In genomic region chr21:38310619-38311018, GRCh38 we compare ENCODE assay signal across 12 cellular contexts. TPM values are rescaled to one million over a fixed set of nuclear protein-coding genes. Genes with fewer than 3 reads are reported as not detected.
DNase-seq lines count a peak whose midpoint lies in the region; ATAC-seq and TF ChIP-seq lines count a peak whose summit lies in the region.
"Had no signal": no experiment of that assay in that cellular context is flagged by ENCODE, and none has a peak within 500 bp of the region (broad histone marks: within the 10 kb centered on the region; RNA-seq: fewer than 3 reads in every experiment).

No MANE protein-coding gene starts in this region.

- H3K36me3 ChIP-seq in CD8-positive, alpha-beta T cell (ENCODE audit: insufficient read depth, low read length): no peaks in the 10 kb centered on the region
- H3K36me3 ChIP-seq in mesenchymal stem cell (ENCODE audit: control insufficient read depth in 1 of 2, insufficient read depth in 2 of 2, low read depth in 1 of 2, low read length in 2 of 2): no peaks in the 10 kb centered on the region
- H3K36me3 ChIP-seq in Peyer's patch: no peaks in the 10 kb centered on the region
- no peaks in the 10 kb centered on the region for H3K36me3 ChIP-seq in tibial artery
- H3K36me3 ChIP-seq: esophagus squamous epithelium had no signal

- peaks cover 9% of the 10 kb centered on the region for H3K4me1 Mint-ChIP-seq in CD8-positive, alpha-beta T cell (ENCODE audit: low read depth)
- peaks cover 17% of the 10 kb centered on the region for H3K4me1 Mint-ChIP-seq in CD4-positive, alpha-beta T cell (ENCODE audit: low read depth)

- H3K4me2 ChIP-seq in mesenchymal stem cell (ENCODE audit: low read length, poor library complexity, severe bottlenecking): no peak overlapping the region

- no peaks in the 10 kb centered on the region for H3K79me1 ChIP-seq in mesenchymal stem cell (replicated peaks; ENCODE audit: low read length, poor library complexity, severe bottlenecking)

- no peaks in the 10 kb centered on the region for H3K9me3 ChIP-seq in CD8-positive, alpha-beta T cell (ENCODE audit: low read length)
- no peaks in the 10 kb centered on the region for H3K9me3 ChIP-seq in mesenchymal stem cell (ENCODE audit: control insufficient read depth, low read length)
- H3K9me3 ChIP-seq in Peyer's patch: peaks cover 0 to 3% (median 0%) of the 10 kb centered on the region in 4 donors
- H3K9me3 ChIP-seq in CD4-positive, alpha-beta T cell (ENCODE audit: control insufficient read depth, low read length): no peaks in the 10 kb centered on the region
- no peaks in the 10 kb centered on the region for H3K9me3 ChIP-seq in tibial artery
- H3K9me3 ChIP-seq: esophagus squamous epithelium had no signal

- no peak overlapping the region for H4K91ac ChIP-seq in mesenchymal stem cell (ENCODE audit: low read length)

- H3K4me1 ChIP-seq in CD8-positive, alpha-beta T cell (ENCODE audit: insufficient read depth, low read length): no peaks in the 10 kb centered on the region
- peaks cover 22% of the 10 kb centered on the region for H3K4me1 ChIP-seq in mesenchymal stem cell (ENCODE audit: control insufficient read depth, insufficient read depth, low read depth, low read length)
- no peaks in the 10 kb centered on the region for H3K4me1 ChIP-seq in Peyer's patch
- peaks cover 0 to 27% (median 3%) of the 10 kb centered on the region in 4 donors for H3K4me1 ChIP-seq in tibial artery

- H3K4ac ChIP-seq in mesenchymal stem cell (ENCODE audit: low read depth in 1 of 2, low read length in 2 of 2): no peak overlapping the region

- H3K27ac Mint-ChIP-seq in CD8-positive, alpha-beta T cell: peak overlapping the region; percentile 1
- H3K27ac Mint-ChIP-seq in CD4-positive, alpha-beta T cell: no peak overlapping the region

- POLR2A ChIA-PET in CD8-positive, alpha-beta T cell (lab: Charles Lee): no interaction called here
- POLR2A ChIA-PET in CD4-positive, alpha-beta T cell (lab: Charles Lee): no interaction called here

- H3K4me3 ChIP-seq in CD8-positive, alpha-beta T cell (ENCODE audit: low read depth, low read length): no peak overlapping the region
- H3K4me3 ChIP-seq in astrocyte of the spinal cord (ENCODE audit: low read depth, low read length): no peak overlapping the region
- no peak overlapping the region for H3K4me3 ChIP-seq in mesenchymal stem cell (ENCODE audit: insufficient read depth in 1 of 2, low read depth in 1 of 2, low read length in 2 of 2)
- H3K4me3 ChIP-seq in Peyer's patch: no peak overlapping the region
- H3K4me3 ChIP-seq in tibial artery: no peak overlapping the region
- H3K4me3 ChIP-seq: esophagus squamous epithelium had no signal

- no peaks in the 10 kb centered on the region for H3K27me3 ChIP-seq in CD8-positive, alpha-beta T cell (ENCODE audit: insufficient read depth, low read length)
- no peaks in the 10 kb centered on the region for H3K27me3 ChIP-seq in mesenchymal stem cell (ENCODE audit: control insufficient read depth in 1 of 2, insufficient read depth in 1 of 2, low read length in 2 of 2)
- H3K27me3 ChIP-seq in Peyer's patch: no peaks in the 10 kb centered on the region
- H3K27me3 ChIP-seq in CD4-positive, alpha-beta T cell (ENCODE audit: control insufficient read depth, insufficient read depth, low read length): no peaks in the 10 kb centered on the region
- H3K27me3 ChIP-seq in tibial artery: no peaks in the 10 kb centered on the region

- TF ChIP-seq CTCF in CD8-positive, alpha-beta T cell (IDR thresholded peaks at IDR 0.05): no peak
- TF ChIP-seq CTCF in astrocyte of the spinal cord (IDR thresholded peaks at IDR 0.05; ENCODE audit: low read depth, low read length): no peak
- TF ChIP-seq CTCF in Peyer's patch (IDR thresholded peaks at IDR 0.05): no peak
- TF ChIP-seq CTCF in CD4-positive, alpha-beta T cell (IDR thresholded peaks at IDR 0.05): no peak
- no peak for TF ChIP-seq CTCF in tibial artery (IDR thresholded peaks at IDR 0.05)

- no peak overlapping the region for H4K8ac ChIP-seq in mesenchymal stem cell (ENCODE audit: low read length)

- WGBS in mesenchymal stem cell: 82% methylated on average over 3 of the region's 3 CpGs

- H3K9ac ChIP-seq in mesenchymal stem cell (ENCODE audit: low read length): peak overlapping the region; percentile 26

- H3K4me3 Mint-ChIP-seq in CD8-positive, alpha-beta T cell: no peak overlapping the region
- H3K4me3 Mint-ChIP-seq in CD4-positive, alpha-beta T cell: no peak overlapping the region
- H3K4me3 Mint-ChIP-seq: activated T-cell treated with anti-CD3 and anti-CD28 coated beads, Interleukin-2, amount 50 U/mL, for 4 hours had no signal

- CTCF ChIA-PET in CD8-positive, alpha-beta T cell (lab: Charles Lee): interaction anchor here (1.4 to 1.5 kb wide), 2 partner anchors 12 to 46 kb away, joined by 3 read pairs; no protein-coding TSS in a partner anchor
- CTCF ChIA-PET in CD4-positive, alpha-beta T cell (lab: Charles Lee): no interaction called here

- peak overlapping the region; percentile 70 for H2AK5ac ChIP-seq in mesenchymal stem cell (ENCODE audit: low read length, severe bottlenecking)

- TF ChIP-seq POLR2A in Peyer's patch (IDR thresholded peaks at IDR 0.05): no peak

- no peak overlapping the region for H2BK15ac ChIP-seq in mesenchymal stem cell (ENCODE audit: low read depth, poor library complexity, severe bottlenecking)

- H3K27ac ChIP-seq in CD8-positive, alpha-beta T cell (ENCODE audit: low read depth, low read length): no peak overlapping the region
- H3K27ac ChIP-seq in mesenchymal stem cell (ENCODE audit: low read length, poor library complexity, severe bottlenecking) (peak overlapping the region; percentile 100), Peyer's patch (no peak overlapping the region), tibial artery (no peak overlapping the region)
- H3K27ac ChIP-seq in CD4-positive, alpha-beta T cell (ENCODE audit: low read depth, low read length): no peak overlapping the region
- H3K27ac ChIP-seq: VCaP had no signal

- H3K9me3 Mint-ChIP-seq in CD8-positive, alpha-beta T cell: no peaks in the 10 kb centered on the region
- no peaks in the 10 kb centered on the region for H3K9me3 Mint-ChIP-seq in CD4-positive, alpha-beta T cell
- H3K9me3 Mint-ChIP-seq: activated T-cell treated with anti-CD3 and anti-CD28 coated beads, Interleukin-2, amount 50 U/mL, for 4 hours had no signal

- in situ Hi-C loops in astrocyte of the spinal cord (cut with HindIII; ENCODE audit: low sequenced_read_pairs): no loop called here

- no peak overlapping the region for H2BK12ac ChIP-seq in mesenchymal stem cell (ENCODE audit: low read length in 2 of 2)

- ATAC-seq in CD8-positive, alpha-beta T cell: no peak
- ATAC-seq in CD4-positive, alpha-beta T cell (ENCODE audit: poor library complexity): no peak
- ATAC-seq: activated T-cell treated with anti-CD3 and anti-CD28 coated beads, Interleukin-2, amount 50 U/mL, for 4 hours had no signal

- no peak overlapping the region for H2BK120ac ChIP-seq in mesenchymal stem cell (ENCODE audit: low read depth, low read length)

- H3K18ac ChIP-seq in mesenchymal stem cell (ENCODE audit: low read depth in 1 of 2, low read length in 2 of 2): no peak overlapping the region

- intact Hi-C loops in CD8-positive, alpha-beta T cell (cut with DNase I, micrococcal nuclease): no loop called here
- intact Hi-C loops in CD4-positive, alpha-beta T cell (cut with DNase I, micrococcal nuclease): no loop called here
- intact Hi-C loops in tibial artery (cut with DNase I; ENCODE audit: low total_unique reads): no loop called here

- H2AFZ ChIP-seq in mesenchymal stem cell (ENCODE audit: low read depth, low read length): no peak overlapping the region

- H3K14ac ChIP-seq in mesenchymal stem cell (ENCODE audit: low read length in 2 of 2): no peak overlapping the region

- no peak overlapping the region for H3K23ac ChIP-seq in mesenchymal stem cell (ENCODE audit: low read length in 2 of 2)

- H3K36me3 Mint-ChIP-seq in CD8-positive, alpha-beta T cell: no peaks in the 10 kb centered on the region
- no peaks in the 10 kb centered on the region for H3K36me3 Mint-ChIP-seq in CD4-positive, alpha-beta T cell (ENCODE audit: low read depth)

- DNase-seq in CD8-positive, alpha-beta T cell: no peak
- DNase-seq in NCI-H128 (lab: John Stamatoyannopoulos, UW; ENCODE audit: unreplicated experiment) (peak; percentile 81), astrocyte of the spinal cord (ENCODE audit: low read depth, low spot score) (peak; percentile 56), mesenchymal stem cell (peak; percentile 78), Peyer's patch (no peak), tibial artery (no peak), T-helper 2 cell (no peak)
- DNase-seq in CD4-positive, alpha-beta T cell: no peak
- DNase-seq: activated T-cell treated with anti-CD3 and anti-CD28 coated beads, Interleukin-2, amount 50 U/mL, for 4 hours; esophagus squamous epithelium had no signal

- peak overlapping the region; percentile 75 for H2BK5ac ChIP-seq in mesenchymal stem cell (ENCODE audit: low read depth, low read length, poor library complexity, severe bottlenecking)

- peaks cover 6% of the 10 kb centered on the region for H3K27me3 Mint-ChIP-seq in CD8-positive, alpha-beta T cell (ENCODE audit: low read depth)
- H3K27me3 Mint-ChIP-seq in CD4-positive, alpha-beta T cell: no peaks in the 10 kb centered on the region

RNA-seq across cellular contexts. Expression of gene KCNJ15, which starts 53.8 kb away (rescaled TPM):
- total RNA-seq in CD8-positive, alpha-beta T cell: not detected
- polyA plus RNA-seq in mesenchymal stem cell (2013, experiment 1 of 2): 0.99 TPM
- polyA plus RNA-seq in mesenchymal stem cell (2013, experiment 2 of 2): 1.00 TPM
- 1 to 10 TPM in 1 of 4 donors, not detected in 3; 5.8 TPM for total RNA-seq in Peyer's patch
- total RNA-seq in CD4-positive, alpha-beta T cell: under 1 TPM in 1 of 2 experiments, not detected in 1; 0.19 TPM
- total RNA-seq: temporal lobe had no signal

Comparison
In these comparisons a context has a peak if more than half of its experiments do, and no peak if none do; other contexts are left out.
1. DNase-seq: peak in NCI-H128 (single experiment), astrocyte of the spinal cord (single experiment) and mesenchymal stem cell (single experiment); none in CD8-positive, alpha-beta T cell (0 of 7), Peyer's patch (0 of 3), CD4-positive, alpha-beta T cell (0 of 10), tibial artery (0 of 2) and T-helper 2 cell (0 of 5).